ENCODE assay signal across 15 cellular contexts in the genomic region with DNA sequence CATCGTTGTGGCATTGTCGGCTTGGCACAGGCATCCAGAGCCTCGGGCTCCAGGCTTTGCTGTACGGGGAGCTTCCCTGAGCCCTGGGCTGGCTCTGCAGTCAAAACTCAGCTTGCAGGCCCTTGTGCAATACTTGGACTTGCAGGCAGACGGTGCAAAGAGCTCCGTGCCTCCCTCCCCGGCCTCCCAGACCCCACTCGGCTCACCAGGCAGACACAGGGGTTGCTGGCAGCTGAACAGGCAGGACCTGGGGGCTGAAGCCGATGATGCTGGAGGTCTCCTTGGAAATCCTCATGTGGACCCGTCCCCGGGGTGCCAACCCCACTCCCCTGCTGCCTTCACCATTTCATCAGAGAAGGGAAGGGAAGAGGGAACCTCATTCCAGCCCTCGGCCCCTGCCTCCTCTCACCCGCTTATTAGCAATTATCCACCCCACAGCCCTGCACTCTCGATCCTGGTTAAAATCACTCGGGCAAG. TPM values are rescaled to one million over a fixed set of nuclear protein-coding genes. Genes with fewer than 3 reads are reported as not detected.
DNase-seq lines count a peak whose midpoint lies in the region; ATAC-seq, FAIRE-seq and TF ChIP-seq lines count a peak whose summit lies in the region.
"Had no signal": no experiment of that assay in that cellular context is flagged by ENCODE, and none has a peak within 500 bp of the region (broad histone marks: within the 10 kb centered on the region; RNA-seq: fewer than 3 reads in every experiment).

No MANE protein-coding gene starts in this region.

- WGBS in H9 (ENCODE audit: extremely low coverage, insufficient read length, low lambda C conversion rate), result no CpG with 5 or more reads among the region's 15 CpGs
- 28% methylated on average over 12 of the region's 15 CpGs for WGBS in K562 (ENCODE audit: insufficient coverage, low coverage, missing lambda C conversion rate)

- no peaks in the 10 kb centered on the region for H3K36me3 ChIP-seq in K562 (ENCODE audit: control insufficient read depth, insufficient read depth, low read length)
- H3K36me3 ChIP-seq: heart left ventricle, vagina had no signal

- peaks cover 2% of the 10 kb centered on the region for H3K9me3 Mint-ChIP-seq in activated T-cell treated with anti-CD3 and anti-CD28 coated beads, Interleukin-2, amount 50 U/mL, for 24 hours
- H3K9me3 Mint-ChIP-seq in activated T-cell treated with anti-CD3 and anti-CD28 coated beads, Interleukin-2, amount 50 U/mL, for 72 hours, result no peaks in the 10 kb centered on the region
- H3K9me3 Mint-ChIP-seq in H9, result 0 out of 5 replicates have a peak, but pooled peaks cover 0 to 3% of the 10 kb centered on the region in 2 experiments
- H3K9me3 Mint-ChIP-seq in nephron, result peaks cover 8% of the 10 kb centered on the region
- H3K9me3 Mint-ChIP-seq: dendritic cell treated with granulocyte-macrophage colony-stimulating factor and Interleukin-4, amounts not matched to agents 40 ng/mL and 50 ng/mL, for 4 days had no signal

- H3K4ac ChIP-seq in H9 (ENCODE audit: low read depth, low read length), result no peak overlapping the region

- H3K14ac ChIP-seq in H9 (ENCODE audit: insufficient read depth, low read length), result no peak overlapping the region

- no peak overlapping the region for H2BK120ac ChIP-seq in H9 (ENCODE audit: low read depth, low read length, poor library complexity, severe bottlenecking)

- peaks cover 46% of the 10 kb centered on the region for H3K36me3 Mint-ChIP-seq in activated T-cell treated with anti-CD3 and anti-CD28 coated beads, Interleukin-2, amount 50 U/mL, for 24 hours (ENCODE audit: low read depth)
- H3K36me3 Mint-ChIP-seq in activated T-cell treated with anti-CD3 and anti-CD28 coated beads, Interleukin-2, amount 50 U/mL, for 72 hours (ENCODE audit: insufficient read depth in 2 of 2), result peaks cover 8 to 25% of the 10 kb centered on the region in 2 donors
- H3K36me3 Mint-ChIP-seq in H9 (ENCODE audit: insufficient read depth in 1 of 3, low read depth in 3 of 3) (peaks cover 0 to 7% (median 4%) of the 10 kb centered on the region in 3 experiments; a peak in 3 of 7 replicates), nephron (ENCODE audit: low read depth) (no peaks in the 10 kb centered on the region)

- ATAC-seq in activated T-cell treated with anti-CD3 and anti-CD28 coated beads, Interleukin-2, amount 50 U/mL, for 72 hours (replicated peaks in 1 of 2), result no peak
- ATAC-seq in K562 (peak; percentile 43), GM21447 (IDR thresholded peaks at IDR 0.05; ENCODE audit: unreplicated experiment) (no peak), HG03139 (IDR thresholded peaks at IDR 0.05; ENCODE audit: unreplicated experiment) (no peak)
- ATAC-seq: heart left ventricle had no signal

- H3K23ac ChIP-seq in H9 (ENCODE audit: insufficient read length, low read depth, low read length), result no peak overlapping the region

- no TSS peak for BruUV-seq in K562 (replicated peaks; lab: Mats Ljungman, UMichigan)

- H2AFZ ChIP-seq in H9 (ENCODE audit: low read length), result no peak overlapping the region
- no peak overlapping the region for H2AFZ ChIP-seq in K562 (ENCODE audit: low read depth, low read length)

- no peak for DNase-seq in activated T-cell treated with anti-CD3 and anti-CD28 coated beads, Interleukin-2, amount 50 U/mL, for 24 hours
- DNase-seq in activated T-cell treated with anti-CD3 and anti-CD28 coated beads, Interleukin-2, amount 50 U/mL, for 72 hours, result no peak
- DNase-seq in H9 (no peak), K562 (ENCODE audit: extremely low read depth in 1 of 4, low spot score in 3 of 4) (no peak), HK-2 (ENCODE audit: unreplicated experiment) (no peak)
- DNase-seq: activated CD4-positive, alpha-beta T cell treated with anti-CD3 and anti-CD28 coated beads for 1 hour; erythroblast; HCEC 1CT; stimulated activated CD4-positive, alpha-beta T cell treated with anti-CD3 and anti-CD28 coated beads, Interleukin-12 subunit alpha, Interleukin-12 subunit beta, amount 100 ng/mL, for 4 hours had no signal

- H3K79me1 ChIP-seq in H9 (ENCODE audit: insufficient read depth, low read depth, low read length, poor library complexity, severe bottlenecking), result no peaks in the 10 kb centered on the region

- no peak for TF ChIP-seq POLR2A in K562 (conservative IDR thresholded peaks at IDR 0.05)

- no peaks in the 10 kb centered on the region for H3K9me1 ChIP-seq in K562 (ENCODE audit: control insufficient read depth, insufficient read depth, low read length)

- POLR2A ChIA-PET in K562 (lab: Yijun Ruan, JAX), result interaction anchor here (2.0 kb wide), 1 partner anchor 11 kb away, joined by 7 read pairs; no protein-coding TSS in a partner anchor

- no peak overlapping the region for H3K4me2 ChIP-seq in H9 (ENCODE audit: insufficient read depth, insufficient read length, low read length)
- H3K4me2 ChIP-seq in K562 (ENCODE audit: insufficient read depth, low read length), result no peak overlapping the region

- no peak overlapping the region for H2BK5ac ChIP-seq in H9 (ENCODE audit: insufficient read length, low read length)

- no peak for TF ChIP-seq EP300 in K562 (IDR thresholded peaks at IDR 0.05; ENCODE audit: low read length)

- H4K20me1 ChIP-seq in H9 (ENCODE audit: control insufficient read depth, insufficient read depth, insufficient read length) (no peaks in the 10 kb centered on the region), K562 (replicated peaks; ENCODE audit: control insufficient read depth, insufficient read depth, low read length) (0 out of 2 replicates have a peak, but pooled peaks cover 9% of the 10 kb centered on the region)

- no peak for TF ChIP-seq RAD21 in K562 (CRISPR knock-in tag; conservative IDR thresholded peaks at IDR 0.05 in 1 of 2, IDR thresholded peaks at IDR 0.05 in 1 of 2)

- H2AK5ac ChIP-seq in H9 (ENCODE audit: insufficient read length, low read length), result no peak overlapping the region

- H3K27me3 ChIP-seq in H9 (ENCODE audit: insufficient read depth, low read length) (no peaks in the 10 kb centered on the region), K562 (ENCODE audit: control insufficient read depth in 2 of 2, insufficient read depth in 2 of 2, low read length in 2 of 2) (peaks cover 0 to 11% of the 10 kb centered on the region in 2 experiments; a peak in 2 of 5 replicates)
- H3K27me3 ChIP-seq: vagina had no signal

- no peak overlapping the region for H3T11ph ChIP-seq in H9 (ENCODE audit: low read length)

- no peaks in the 10 kb centered on the region for H3K27me3 Mint-ChIP-seq in activated T-cell treated with anti-CD3 and anti-CD28 coated beads, Interleukin-2, amount 50 U/mL, for 24 hours
- H3K27me3 Mint-ChIP-seq in activated T-cell treated with anti-CD3 and anti-CD28 coated beads, Interleukin-2, amount 50 U/mL, for 72 hours (ENCODE audit: low read depth), result no peaks in the 10 kb centered on the region
- H3K27me3 Mint-ChIP-seq in H9 (ENCODE audit: low read depth) (peaks cover 2% of the 10 kb centered on the region), nephron (ENCODE audit: low read depth) (peaks cover 11% of the 10 kb centered on the region)
- H3K27me3 Mint-ChIP-seq: dendritic cell treated with granulocyte-macrophage colony-stimulating factor and Interleukin-4, amounts not matched to agents 40 ng/mL and 50 ng/mL, for 4 days had no signal

- FAIRE-seq in K562 (lab: Jason Lieb, UNC), result no peak

- H3K9ac ChIP-seq in H9 (ENCODE audit: extremely low read depth, insufficient read length, low read length), result no peak overlapping the region
- H3K9ac ChIP-seq in K562 (ENCODE audit: insufficient read depth in 1 of 2, low read depth in 2 of 2, low read length in 2 of 2), result peak overlapping the region in 1 of 2 experiments; percentile 54; a peak in 2 of 4 replicates

- H3K56ac ChIP-seq in H9 (ENCODE audit: insufficient read length, low read depth, low read length), result no peak overlapping the region

- H3K9me3 ChIP-seq in H9 (ENCODE audit: control insufficient read depth, low read depth, low read length) (no peaks in the 10 kb centered on the region), K562 (replicated peaks; ENCODE audit: control insufficient read depth, insufficient read depth, low read depth, low read length) (no peaks in the 10 kb centered on the region)
- H3K9me3 ChIP-seq: vagina had no signal

- H4K8ac ChIP-seq in H9 (replicated peaks; ENCODE audit: insufficient read length, low read depth, low read length), result no peak overlapping the region

- H3K4me1 Mint-ChIP-seq in activated T-cell treated with anti-CD3 and anti-CD28 coated beads, Interleukin-2, amount 50 U/mL, for 24 hours (ENCODE audit: low read depth), result peaks cover 13% of the 10 kb centered on the region
- peaks cover 14% of the 10 kb centered on the region for H3K4me1 Mint-ChIP-seq in activated T-cell treated with anti-CD3 and anti-CD28 coated beads, Interleukin-2, amount 50 U/mL, for 72 hours (ENCODE audit: low read depth)
- no peaks in the 10 kb centered on the region for H3K4me1 Mint-ChIP-seq in H9
- peaks cover 8% of the 10 kb centered on the region for H3K4me1 Mint-ChIP-seq in nephron

- TF ChIP-seq CTCF in H9 (conservative IDR thresholded peaks at IDR 0.05), result no peak
- no peak for TF ChIP-seq CTCF in K562 (IDR thresholded peaks at IDR 0.05 in 2 of 3, conservative IDR thresholded peaks at IDR 0.05 in 1 of 3; ENCODE audit: insufficient read depth in 2 of 3, low read depth in 1 of 3, low read length in 3 of 3)
- no peak for TF ChIP-seq CTCF in nephron (IDR thresholded peaks at IDR 0.05; ENCODE audit: unreplicated experiment in 3 of 3)

- H2BK20ac ChIP-seq in H9 (ENCODE audit: low read depth, low read length, poor library complexity, severe bottlenecking), result no peak overlapping the region

- peak overlapping the region; percentile 35 for H3K27ac Mint-ChIP-seq in activated T-cell treated with anti-CD3 and anti-CD28 coated beads, Interleukin-2, amount 50 U/mL, for 24 hours
- no peak overlapping the region for H3K27ac Mint-ChIP-seq in activated T-cell treated with anti-CD3 and anti-CD28 coated beads, Interleukin-2, amount 50 U/mL, for 72 hours
- H3K27ac Mint-ChIP-seq in H9, result peak overlapping the region in 2 of 3 experiments; percentile 38 to 44; a peak in 2 of 7 replicates
- peak overlapping the region; percentile 23 to 79 (median 31) for H3K27ac Mint-ChIP-seq in nephron
- H3K27ac Mint-ChIP-seq: dendritic cell treated with granulocyte-macrophage colony-stimulating factor and Interleukin-4, amounts not matched to agents 40 ng/mL and 50 ng/mL, for 4 days had no signal

- no peaks in the 10 kb centered on the region for H3K23me2 ChIP-seq in H9 (ENCODE audit: insufficient read length, low read depth, low read length, poor library complexity, severe bottlenecking)

- in situ Hi-C loops in K562 (cut with MboI), result no loop called here

- no peak overlapping the region for H4K91ac ChIP-seq in H9 (ENCODE audit: insufficient read length, low read depth, low read length)

- H3K27ac ChIP-seq in H9 (ENCODE audit: insufficient read length, low read depth, low read length) (no peak overlapping the region), K562 (ENCODE audit: extremely low read depth, low read depth, low read length) (no peak overlapping the region)
- H3K27ac ChIP-seq: heart left ventricle, vagina had no signal

- H2BK15ac ChIP-seq in H9 (ENCODE audit: low read depth, low read length), result no peak overlapping the region

- intact Hi-C loops in K562 (cut with micrococcal nuclease), result no loop called here

- H3K4me1 ChIP-seq in H9 (ENCODE audit: insufficient read depth, low read length) (no peaks in the 10 kb centered on the region), K562 (replicated peaks in 1 of 2; ENCODE audit: control insufficient read depth in 2 of 2, insufficient read depth in 2 of 2, low read length in 2 of 2) (peaks cover 4 to 5% of the 10 kb centered on the region in 2 experiments; a peak in 2 of 5 replicates)
- H3K4me1 ChIP-seq: vagina had no signal

- no peak overlapping the region for H2BK12ac ChIP-seq in H9 (ENCODE audit: insufficient read length, low read depth, low read length)

- H3K4me3 ChIP-seq in K562, result no peak overlapping the region
- H3K4me3 ChIP-seq: heart left ventricle, vagina had no signal

- H3K4me3 Mint-ChIP-seq in activated T-cell treated with anti-CD3 and anti-CD28 coated beads, Interleukin-2, amount 50 U/mL, for 24 hours, result no peak overlapping the region
- H3K4me3 Mint-ChIP-seq in activated T-cell treated with anti-CD3 and anti-CD28 coated beads, Interleukin-2, amount 50 U/mL, for 72 hours, result no peak overlapping the region
- no peak overlapping the region for H3K4me3 Mint-ChIP-seq in H9
- no peak overlapping the region for H3K4me3 Mint-ChIP-seq in nephron
- H3K4me3 Mint-ChIP-seq: dendritic cell treated with granulocyte-macrophage colony-stimulating factor and Interleukin-4, amounts not matched to agents 40 ng/mL and 50 ng/mL, for 4 days had no signal

- H3K79me2 ChIP-seq in H9 (ENCODE audit: insufficient read depth, low read length) (no peaks in the 10 kb centered on the region), K562 (ENCODE audit: control insufficient read depth, insufficient read depth, low read length) (no peaks in the 10 kb centered on the region)

- H3K18ac ChIP-seq in H9 (ENCODE audit: insufficient read length, low read depth, low read length), result no peak overlapping the region

- CTCF ChIA-PET in K562 (lab: Yijun Ruan, JAX; ENCODE audit: low intra/inter-chr PET ratio), result no interaction called here

- no peak overlapping the region for H4K5ac ChIP-seq in H9 (ENCODE audit: insufficient read length, low read depth, low read length)

RNA-seq across cellular contexts. Expression of a gene that starts 59.6 kb away (rescaled TPM):
- 10 to 100 TPM; 37.0 to 46.6 TPM for total RNA-seq in activated T-cell treated with anti-CD3 and anti-CD28 coated beads, Interleukin-2, amount 50 U/mL, for 72 hours
- 60.2 and 63.1 TPM in 2 replicates for total RNA-seq in H9 (2021)
- total RNA-seq in K562 (2011; cell fraction: chromatin; rRNA removed; ENCODE audit: low replicate concordance), result 34.3 and 48.1 TPM in 2 replicates
- 27.5 and 29.5 TPM in 2 replicates for total RNA-seq in K562 (2011; cell fraction: nucleolus; rRNA removed)
- 23.2 and 24.7 TPM in 2 replicates for total RNA-seq in K562 (2011; cell fraction: nucleoplasm; rRNA removed)
- 3.6 and 6.3 TPM in 2 replicates for total RNA-seq in K562 (2014; rRNA removed)
- 6.6 and 8.4 TPM in 2 replicates for total RNA-seq in K562 (2014; rRNA removed; fragmentation: Illumina TruSeq; extraction: Trizol)
- total RNA-seq in K562 (2015; rRNA removed; fragmentation: Illumina TruSeq; extraction: Trizol), result 9.2 and 9.6 TPM in 2 replicates
- total RNA-seq in K562 (2021), result 24.5 and 25.0 TPM in 2 replicates
- polyA plus RNA-seq in K562 (2011; rRNA removed), result 32.7 and 34.2 TPM in 2 replicates
- polyA plus RNA-seq in K562 (2011; cell fraction: cytosol; rRNA removed), result 30.5 and 36.3 TPM in 2 replicates
- polyA plus RNA-seq in K562 (2011; cell fraction: nucleus; rRNA removed), result 18.5 and 19.3 TPM in 2 replicates
- 18.1 and 31.2 TPM in 2 replicates for polyA plus RNA-seq in K562 (2012)
- polyA plus RNA-seq in K562 (2014; fragmentation: Illumina TruSeq; extraction: Trizol), result 19.4 and 20.7 TPM in 2 replicates
- 1 to 10 TPM in 1 of 2 experiments, under 1 TPM in 1; 0.65 to 2.2 TPM for polyA plus RNA-seq in K562 (2014; fragmentation: Nextera tagmentation; extraction: Ambion mirVana)
- 16.4 and 18.3 TPM in 2 replicates for polyA plus RNA-seq in K562 (2014; rRNA removed)
- 30.0 and 50.8 TPM in 2 replicates for polyA minus RNA-seq in K562 (2011; rRNA and poly(A)+ RNA removed)
- 22.2 and 27.2 TPM in 2 replicates for polyA minus RNA-seq in K562 (2011; cell fraction: cytosol; rRNA and poly(A)+ RNA removed)
- polyA minus RNA-seq in K562 (2011; cell fraction: nucleus; rRNA and poly(A)+ RNA removed), result 6.3 and 10.7 TPM in 2 replicates
